In the genomic region with DNA sequence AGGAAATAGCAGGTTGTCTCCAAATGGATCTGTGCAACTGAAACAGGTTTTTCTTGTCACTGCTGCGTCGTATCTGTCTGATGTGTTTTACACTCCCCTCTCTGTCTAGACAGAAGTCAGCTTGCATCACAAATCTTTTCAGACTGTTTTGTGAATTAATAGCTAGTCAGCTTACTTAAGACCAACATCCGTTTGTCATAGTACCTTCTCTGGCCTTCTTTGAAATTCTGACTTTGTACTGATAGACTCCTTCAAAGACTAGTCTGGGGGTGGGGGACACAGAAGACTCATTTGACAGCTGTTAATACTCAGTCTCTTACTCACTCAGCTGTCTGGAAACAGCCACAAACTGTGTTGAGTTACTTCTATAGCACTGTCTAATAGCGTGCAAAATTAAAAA, we compare ENCODE assay signal across 16 cellular contexts.
DNase-seq lines count a peak whose midpoint lies in the region; ATAC-seq and TF ChIP-seq lines count a peak whose summit lies in the region.
"Had no signal": no experiment of that assay in that cellular context is flagged by ENCODE, and none has a peak within 500 bp of the region (broad histone marks: within the 10 kb centered on the region; RNA-seq: fewer than 3 reads in every experiment).

No MANE protein-coding gene starts in this region.

- H3K27me3 Mint-ChIP-seq in mesothelial cell of epicardium (ENCODE audit: low read depth): no peaks in the 10 kb centered on the region

- H3K79me2 ChIP-seq in fibroblast of lung (ENCODE audit: control insufficient read depth, insufficient read depth, low read length): no peaks in the 10 kb centered on the region

- H3K36me3 Mint-ChIP-seq in mesothelial cell of epicardium: peaks cover 13% of the 10 kb centered on the region
- H3K36me3 Mint-ChIP-seq: activated naive CD4-positive, alpha-beta T cell treated with anti-CD3 and anti-CD28 coated beads, Interleukin-2, amount 10 ng/mL, durations not matched to agents 7 days and 5 days; CD8-positive, alpha-beta memory T cell had no signal

- no peaks in the 10 kb centered on the region for H3K9me3 Mint-ChIP-seq in mesothelial cell of epicardium
- H3K9me3 Mint-ChIP-seq: activated naive CD4-positive, alpha-beta T cell treated with anti-CD3 and anti-CD28 coated beads, Interleukin-2, amount 10 ng/mL, durations not matched to agents 7 days and 5 days; CD8-positive, alpha-beta memory T cell had no signal

- H3K4me1 ChIP-seq in fibroblast of lung (ENCODE audit: control insufficient read depth, extremely low read depth, insufficient read depth, low read length): no peaks in the 10 kb centered on the region
- no peaks in the 10 kb centered on the region for H3K4me1 ChIP-seq in upper lobe of right lung
- H3K4me1 ChIP-seq: stomach had no signal

- no peak overlapping the region for H3K9ac ChIP-seq in fibroblast of lung (ENCODE audit: insufficient read depth, low read length)

- peak overlapping the region; percentile 91 for H3K27ac Mint-ChIP-seq in mesothelial cell of epicardium
- H3K27ac Mint-ChIP-seq: activated naive CD4-positive, alpha-beta T cell treated with anti-CD3 and anti-CD28 coated beads, Interleukin-2, amount 10 ng/mL, durations not matched to agents 7 days and 5 days; CD8-positive, alpha-beta memory T cell had no signal

- peak overlapping the region; percentile 1 for H3K4me2 ChIP-seq in fibroblast of lung (ENCODE audit: extremely low read depth, insufficient read depth, low read length)

- peaks cover 75% of the 10 kb centered on the region for H3K4me1 Mint-ChIP-seq in mesothelial cell of epicardium
- H3K4me1 Mint-ChIP-seq: activated naive CD4-positive, alpha-beta T cell treated with anti-CD3 and anti-CD28 coated beads, Interleukin-2, amount 10 ng/mL, durations not matched to agents 7 days and 5 days; CD8-positive, alpha-beta memory T cell had no signal

- peak; percentile 18 for DNase-seq in DMS53 (lab: John Stamatoyannopoulos, UW)
- DNase-seq in DMS53 treated with DMSO at 0.1 percent for 48 hours (lab: John Stamatoyannopoulos, UW; ENCODE audit: unreplicated experiment): no peak
- peak; percentile 67 to 94 for DNase-seq in fibroblast of lung (ENCODE audit: low read depth in 2 of 2)
- no peak for DNase-seq in mesothelial cell of epicardium (ENCODE audit: low spot score in 2 of 2, unreplicated experiment in 2 of 2)
- no peak for DNase-seq in upper lobe of right lung
- DNase-seq in stimulated activated CD4-positive, alpha-beta T cell treated with anti-CD3 and anti-CD28 coated beads, Interleukin-2, amount 100 ng/mL, for 24 hours: no peak
- DNase-seq in NCI-H526 treated with DMSO at 0.1 percent for 48 hours (lab: John Stamatoyannopoulos, UW): no peak
- DNase-seq: activated naive CD4-positive, alpha-beta T cell treated with anti-CD3 and anti-CD28 coated beads, Interleukin-2, amount 10 ng/mL, durations not matched to agents 7 days and 5 days; CD8-positive, alpha-beta memory T cell; mucosa of descending colon; NCI-H187; NCI-H774; retina; stomach had no signal

- intact Hi-C loops in upper lobe of right lung (cut with DNase I): no loop called here

- TF ChIP-seq CTCF in fibroblast of lung (conservative IDR thresholded peaks at IDR 0.05 in 1 of 2, IDR thresholded peaks at IDR 0.05 in 1 of 2; ENCODE audit: low read depth in 1 of 2, low read length in 2 of 2) (no peak), mesothelial cell of epicardium (IDR thresholded peaks at IDR 0.05; ENCODE audit: unreplicated experiment) (no peak), upper lobe of right lung (IDR thresholded peaks at IDR 0.05) (no peak)

- ATAC-seq in upper lobe of right lung (no peak), HG03280 (IDR thresholded peaks at IDR 0.05; ENCODE audit: unreplicated experiment) (no peak)
- ATAC-seq: mucosa of descending colon had no signal

- H4K20me1 ChIP-seq in fibroblast of lung (ENCODE audit: control insufficient read depth, extremely low read depth, insufficient read depth, low read length): no peaks in the 10 kb centered on the region

- no peak overlapping the region for H3K4me3 ChIP-seq in fibroblast of lung (replicated peaks in 1 of 4; ENCODE audit: control extremely low read depth in 1 of 4, insufficient read depth in 1 of 4, low read depth in 3 of 4, low read length in 4 of 4)
- H3K4me3 ChIP-seq in upper lobe of right lung: no peak overlapping the region
- H3K4me3 ChIP-seq: mucosa of descending colon, stomach had no signal

- H3K27me3 ChIP-seq in fibroblast of lung (ENCODE audit: control insufficient read depth, insufficient read depth, low read length): no peaks in the 10 kb centered on the region
- H3K27me3 ChIP-seq in upper lobe of right lung: no peaks in the 10 kb centered on the region
- H3K27me3 ChIP-seq: stomach had no signal

- H3K4me3 Mint-ChIP-seq in mesothelial cell of epicardium: peak overlapping the region; percentile 3
- H3K4me3 Mint-ChIP-seq: activated naive CD4-positive, alpha-beta T cell treated with anti-CD3 and anti-CD28 coated beads, Interleukin-2, amount 10 ng/mL, durations not matched to agents 7 days and 5 days; CD8-positive, alpha-beta memory T cell had no signal

- H3K36me3 ChIP-seq in fibroblast of lung (ENCODE audit: control insufficient read depth, insufficient read depth, low read length) (no peaks in the 10 kb centered on the region), upper lobe of right lung (no peaks in the 10 kb centered on the region)

- H3K27ac ChIP-seq in fibroblast of lung (ENCODE audit: insufficient read depth, low read length) (no peak overlapping the region), upper lobe of right lung (peak overlapping the region; percentile 55)
- H3K27ac ChIP-seq: 22Rv1 had no signal

- no peaks in the 10 kb centered on the region for H3K9me3 ChIP-seq in fibroblast of lung (ENCODE audit: control insufficient read depth, insufficient read depth, low read depth, low read length)
- H3K9me3 ChIP-seq in upper lobe of right lung: no peaks in the 10 kb centered on the region
- H3K9me3 ChIP-seq: mucosa of descending colon, stomach had no signal

- H2AFZ ChIP-seq in fibroblast of lung (ENCODE audit: low read length): no peak overlapping the region

Comparison
In these comparisons a context has a peak if more than half of its experiments do, and no peak if none do; other contexts are left out.
1. DNase-seq: peak in DMS53 (single experiment) and fibroblast of lung (2 of 2); none in DMS53 treated with DMSO at 0.1 percent for 48 hours (single experiment), mesothelial cell of epicardium (0 of 2), upper lobe of right lung (single experiment), stimulated activated CD4-positive, alpha-beta T cell treated with anti-CD3 and anti-CD28 coated beads, Interleukin-2, amount 100 ng/mL, for 24 hours (0 of 2) and NCI-H526 treated with DMSO at 0.1 percent for 48 hours (single experiment).